In the genomic region with DNA sequence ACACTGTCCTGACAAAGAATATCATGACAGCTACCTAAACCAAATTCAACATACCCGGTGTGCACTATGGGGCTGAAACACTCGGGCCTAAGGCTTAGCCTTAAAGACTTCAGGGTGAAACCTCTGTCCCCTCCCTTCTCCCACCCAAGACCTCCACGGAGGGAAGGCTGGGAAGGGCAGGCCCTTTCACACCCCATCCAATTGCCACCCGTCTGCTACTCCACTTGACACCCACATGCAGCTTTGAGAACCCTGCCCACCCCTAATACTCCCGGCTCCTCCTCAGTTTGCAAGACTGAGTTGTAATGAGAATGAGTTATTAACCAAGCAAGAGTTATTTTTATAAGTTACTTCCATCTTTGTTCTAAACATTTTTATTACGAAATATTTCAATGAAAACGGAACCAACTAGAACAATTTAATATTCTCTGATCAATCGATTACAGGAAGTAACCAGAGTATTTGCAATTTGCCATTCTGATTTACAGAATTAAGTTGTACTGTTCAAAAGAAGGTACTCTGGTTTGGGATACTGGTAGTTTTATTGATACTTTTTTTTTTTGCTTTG, we compare ENCODE assay signal across 24 cellular contexts. TPM values are rescaled to one million over a fixed set of nuclear protein-coding genes. Genes with fewer than 3 reads are reported as not detected.
DNase-seq lines count a peak whose midpoint lies in the region; ATAC-seq, FAIRE-seq and TF ChIP-seq lines count a peak whose summit lies in the region.
"Had no signal": no experiment of that assay in that cellular context is flagged by ENCODE, and none has a peak within 500 bp of the region (broad histone marks: within the 10 kb centered on the region; RNA-seq: fewer than 3 reads in every experiment).

No MANE protein-coding gene starts in this region.

- H3K4me3 Mint-ChIP-seq in CD4-positive, CD25-positive, alpha-beta regulatory T cell: peak overlapping the region; percentile 58 to 89 (median 76)
- peak overlapping the region; percentile 61 for H3K4me3 Mint-ChIP-seq in activated T-helper 17 cell treated with anti-CD3 and anti-CD28 coated beads, Interleukin-2, amount 50 U/mL, for 72 hours

- no peaks in the 10 kb centered on the region for H3K27me3 ChIP-seq in CD4-positive, CD25-positive, alpha-beta regulatory T cell (ENCODE audit: control insufficient read depth, insufficient read depth, low read length)
- H3K27me3 ChIP-seq in neural cell (ENCODE audit: insufficient read depth, low read depth, low read length) (no peaks in the 10 kb centered on the region), colonic mucosa (no peaks in the 10 kb centered on the region)
- H3K27me3 ChIP-seq: upper lobe of left lung had no signal

- H3K36me3 Mint-ChIP-seq in CD4-positive, CD25-positive, alpha-beta regulatory T cell: no peaks in the 10 kb centered on the region
- H3K36me3 Mint-ChIP-seq in activated T-helper 17 cell treated with anti-CD3 and anti-CD28 coated beads, Interleukin-2, amount 50 U/mL, for 72 hours (ENCODE audit: low read depth): peaks cover 16% of the 10 kb centered on the region
- H3K36me3 Mint-ChIP-seq: activated naive CD4-positive, alpha-beta T cell treated with anti-CD3 and anti-CD28 coated beads, Interleukin-2, amount 50 U/mL, for 72 hours; memory B cell; T-cell had no signal

- H3K4me1 Mint-ChIP-seq in CD4-positive, CD25-positive, alpha-beta regulatory T cell: peaks cover 15 to 65% (median 43%) of the 10 kb centered on the region in 4 donors
- H3K4me1 Mint-ChIP-seq in activated T-helper 17 cell treated with anti-CD3 and anti-CD28 coated beads, Interleukin-2, amount 50 U/mL, for 72 hours: peaks cover 21% of the 10 kb centered on the region

- TF ChIP-seq EP300 in neural cell (conservative IDR thresholded peaks at IDR 0.05; ENCODE audit: poor library complexity, severe bottlenecking): no peak

- TF ChIP-seq CTCF in neural cell (IDR thresholded peaks at IDR 0.05; ENCODE audit: poor library complexity, severe bottlenecking) (no peak), colonic mucosa (IDR thresholded peaks at IDR 0.05) (no peak), kidney (IDR thresholded peaks at IDR 0.05; ENCODE audit: borderline replicate concordance, extremely low read depth, insufficient read depth) (no peak)

- H4K20me1 ChIP-seq in neural cell (ENCODE audit: insufficient read depth): peaks cover 22% of the 10 kb centered on the region

- no peak overlapping the region for H2AFZ ChIP-seq in neural cell (ENCODE audit: low read depth, low read length)

- H3F3A ChIP-seq in neural cell (ENCODE audit: insufficient read depth, low read length, poor library complexity, severe bottlenecking): no peaks in the 10 kb centered on the region

- H3K9me3 Mint-ChIP-seq in CD4-positive, CD25-positive, alpha-beta regulatory T cell: no peaks in the 10 kb centered on the region
- H3K9me3 Mint-ChIP-seq in activated T-helper 17 cell treated with anti-CD3 and anti-CD28 coated beads, Interleukin-2, amount 50 U/mL, for 72 hours: no peaks in the 10 kb centered on the region
- H3K9me3 Mint-ChIP-seq: activated naive CD4-positive, alpha-beta T cell treated with anti-CD3 and anti-CD28 coated beads, Interleukin-2, amount 50 U/mL, for 72 hours; memory B cell; T-cell had no signal

- no peak overlapping the region for H3K9ac ChIP-seq in neural cell (ENCODE audit: low read length)
- H3K9ac ChIP-seq in colonic mucosa (ENCODE audit: low read depth in 2 of 2, low read length in 2 of 2): no peak overlapping the region
- no peak overlapping the region for H3K9ac ChIP-seq in kidney (ENCODE audit: low read length in 2 of 2)

- intact Hi-C loops in colonic mucosa (cut with DNase I): loop anchor here (5.0 kb wide), 1 partner anchor 75 kb away; no protein-coding TSS in a partner anchor
- intact Hi-C loops in kidney (cut with DNase I): loop anchor here (10.0 kb wide), 1 partner anchor 73 kb away; no protein-coding TSS in a partner anchor

- H3K9me2 ChIP-seq in neural cell (ENCODE audit: insufficient read depth, low read length): no peaks in the 10 kb centered on the region

- H3K27me3 Mint-ChIP-seq in CD4-positive, CD25-positive, alpha-beta regulatory T cell: peaks cover 2% of the 10 kb centered on the region
- no peaks in the 10 kb centered on the region for H3K27me3 Mint-ChIP-seq in activated T-helper 17 cell treated with anti-CD3 and anti-CD28 coated beads, Interleukin-2, amount 50 U/mL, for 72 hours
- H3K27me3 Mint-ChIP-seq: memory B cell, T-cell had no signal

- no peak overlapping the region for H3K27ac ChIP-seq in CD4-positive, CD25-positive, alpha-beta regulatory T cell (ENCODE audit: insufficient read depth, low read length, poor library complexity, severe bottlenecking)
- H3K27ac ChIP-seq in neural cell (ENCODE audit: low read length): no peak overlapping the region
- H3K27ac ChIP-seq in colonic mucosa: no peak overlapping the region
- H3K27ac ChIP-seq in kidney (ENCODE audit: low read depth in 2 of 2, low read length in 2 of 2): no peak overlapping the region
- H3K27ac ChIP-seq: prostate gland, upper lobe of left lung had no signal

- H3K4me1 ChIP-seq in CD4-positive, CD25-positive, alpha-beta regulatory T cell (ENCODE audit: control insufficient read depth, insufficient read depth, low read length, poor library complexity, severe bottlenecking): peaks cover 43% of the 10 kb centered on the region
- H3K4me1 ChIP-seq in colonic mucosa (peaks cover 15% of the 10 kb centered on the region), kidney (ENCODE audit: control insufficient read depth in 1 of 2, insufficient read depth in 1 of 2, low read depth in 1 of 2, low read length in 2 of 2) (peaks cover 7 to 13% of the 10 kb centered on the region in 2 donors)

- no peak for ATAC-seq in CD4-positive, CD25-positive, alpha-beta regulatory T cell (ENCODE audit: low read depth in 2 of 2)
- ATAC-seq in activated T-helper 17 cell treated with anti-CD3 and anti-CD28 coated beads, Interleukin-2, amount 50 U/mL, for 72 hours (replicated peaks): no peak
- no peak for ATAC-seq in GM21786 (IDR thresholded peaks at IDR 0.05; ENCODE audit: unreplicated experiment)
- ATAC-seq: activated naive CD4-positive, alpha-beta T cell treated with anti-CD3 and anti-CD28 coated beads, Interleukin-2, amount 50 U/mL, for 72 hours; left cardiac atrium; T-cell had no signal

- H3K4me3 ChIP-seq in CD4-positive, CD25-positive, alpha-beta regulatory T cell (ENCODE audit: low read depth, low read length): no peak overlapping the region
- H3K4me3 ChIP-seq in neural cell (ENCODE audit: low read length): peak overlapping the region; percentile 69
- no peak overlapping the region for H3K4me3 ChIP-seq in colonic mucosa
- no peak overlapping the region for H3K4me3 ChIP-seq in kidney (ENCODE audit: low read length in 2 of 2)
- H3K4me3 ChIP-seq: prostate gland, upper lobe of left lung had no signal

- no peak for TF ChIP-seq RAD21 in neural cell (conservative IDR thresholded peaks at IDR 0.05)

- no peaks in the 10 kb centered on the region for H3K9me3 ChIP-seq in CD4-positive, CD25-positive, alpha-beta regulatory T cell (ENCODE audit: control insufficient read depth in 2 of 2, low read length in 2 of 2)
- H3K9me3 ChIP-seq in neural cell (ENCODE audit: low read length) (no peaks in the 10 kb centered on the region), colonic mucosa (no peaks in the 10 kb centered on the region), kidney (ENCODE audit: control insufficient read depth in 1 of 2, low read length in 2 of 2) (no peaks in the 10 kb centered on the region)
- H3K9me3 ChIP-seq: prostate gland, upper lobe of left lung had no signal

- FAIRE-seq in kidney (lab: Jason Lieb, UNC): no peak
- FAIRE-seq: colon, D721Med, G401.6, small intestine had no signal

- H3K79me2 ChIP-seq in neural cell (replicated peaks; ENCODE audit: insufficient read depth, low read length): peaks cover 61% of the 10 kb centered on the region

- H3K4me2 ChIP-seq in neural cell (ENCODE audit: low read length): no peak overlapping the region

- no peak for DNase-seq in CD4-positive, CD25-positive, alpha-beta regulatory T cell
- DNase-seq in D341Med (ENCODE audit: low spot score) (peak; percentile 20), colonic mucosa (no peak), NK-92 (lab: John Stamatoyannopoulos, UW; ENCODE audit: unreplicated experiment) (no peak), kidney (no peak)
- DNase-seq: activated CD4-positive, alpha-beta T cell treated with anti-CD3 and anti-CD28 coated beads, Interleukin-2, amount 50 U/mL, for 4 hours; left cardiac atrium; NCI-H146; NCI-H748 treated with DMSO at 0.1 percent for 48 hours; OCI-M1; SIG-M5; small intestine; stimulated activated CD4-positive, alpha-beta T cell treated with anti-CD3 and anti-CD28 coated beads, Interleukin-2, amount 100 ng/mL, for 48 hours; T-cell; upper lobe of left lung had no signal

- H3K27ac Mint-ChIP-seq in CD4-positive, CD25-positive, alpha-beta regulatory T cell: peak overlapping the region in 2 of 3 donors; percentile 74 to 86
- H3K27ac Mint-ChIP-seq in activated T-helper 17 cell treated with anti-CD3 and anti-CD28 coated beads, Interleukin-2, amount 50 U/mL, for 72 hours: peak overlapping the region; percentile 53
- H3K27ac Mint-ChIP-seq: memory B cell, T-cell had no signal

- H3K36me3 ChIP-seq in CD4-positive, CD25-positive, alpha-beta regulatory T cell (ENCODE audit: control insufficient read depth, insufficient read depth, low read length): no peaks in the 10 kb centered on the region
- H3K36me3 ChIP-seq in neural cell (ENCODE audit: insufficient read depth, low read length) (no peaks in the 10 kb centered on the region), colonic mucosa (no peaks in the 10 kb centered on the region), kidney (ENCODE audit: control insufficient read depth in 1 of 2, insufficient read depth in 2 of 2, low read length in 2 of 2) (peaks cover 0 to 5% of the 10 kb centered on the region in 2 donors)
- H3K36me3 ChIP-seq: prostate gland had no signal

TF ChIP-seq in neural cell, 6 proteins besides CTCF, POLR2A, EP300 and RAD21 (continues in another document):
- TF ChIP-seq MXI1 (conservative IDR thresholded peaks at IDR 0.05; ENCODE audit: poor library complexity, severe bottlenecking) (no peak), POLR2AphosphoS5 (IDR thresholded peaks at IDR 0.05) (no peak), SMC3 (conservative IDR thresholded peaks at IDR 0.05; ENCODE audit: poor library complexity) (no peak)

RNA-seq across cellular contexts. Expression of gene TAF4, which starts 3.7 kb away (rescaled TPM):
- total RNA-seq in CD4-positive, CD25-positive, alpha-beta regulatory T cell: 20.4 TPM
- polyA plus RNA-seq in CD4-positive, CD25-positive, alpha-beta regulatory T cell: 1 to 10 TPM in 1 of 4 donors, under 1 TPM in 3; 0.76 to 2.6 (median 0.87) TPM
- total RNA-seq in activated T-helper 17 cell treated with anti-CD3 and anti-CD28 coated beads, Interleukin-2, amount 50 U/mL, for 72 hours: 10 to 100 TPM; 13.4 to 14.5 TPM
- polyA plus RNA-seq in neural cell: 10.2 and 26.4 TPM in 2 replicates
- polyA minus RNA-seq in neural cell: 16.6 and 17.3 TPM in 2 replicates
- total RNA-seq in colonic mucosa: 10 to 100 TPM; 17.4 to 27.3 TPM
- 18.4 TPM for total RNA-seq in kidney
- 3.7 TPM for polyA plus RNA-seq in kidney (ENCODE audit: insufficient read depth, low read depth, low replicate concordance)
